1 cellular context compared by ENCODE assay signal in the genomic region with DNA sequence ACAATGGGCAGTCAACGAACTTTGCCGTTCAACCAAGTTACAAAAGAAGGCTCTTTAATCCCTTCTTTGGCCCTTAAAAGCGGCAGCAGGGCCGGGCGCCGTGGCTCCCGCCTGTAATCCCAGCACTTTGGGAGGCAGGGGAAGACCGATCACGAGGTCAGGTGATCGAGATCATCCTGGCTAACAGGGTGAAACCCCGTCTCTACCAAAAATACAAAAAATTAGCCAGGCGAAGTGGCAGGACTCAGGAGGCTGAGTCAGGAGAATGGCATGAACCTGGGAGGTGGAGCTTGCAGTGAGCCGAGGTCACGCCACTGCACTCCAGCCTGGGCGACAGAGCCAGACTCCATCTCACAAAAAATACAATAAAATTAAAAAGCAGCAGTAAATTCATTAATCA.
TF ChIP-seq lines count a peak whose summit lies in the region.
"Not testable (repeated sequence)": the region's sequence is repeated elsewhere in the genome, so short reads cannot be mapped to it uniquely, and the experiment has no call there.

No MANE protein-coding gene starts in this region.

TF ChIP-seq in HepG2, 621 proteins besides CTCF, POLR2A, EP300 and RAD21 (continues in another document):
- TF ChIP-seq ZNF687 (CRISPR knock-in tag; IDR thresholded peaks at IDR 0.05): peak; percentile 72
- TF ChIP-seq FOSL2 (CRISPR knock-in tag; IDR thresholded peaks at IDR 0.05): peak; percentile 96
- TF ChIP-seq CREB1, LCORL (IDR thresholded peaks at IDR 0.05): not testable (repeated sequence)
- 0 out of 2 replicates have a peak, but pooled peaks have one; percentile 2 for TF ChIP-seq CREB1 (CRISPR knock-in tag; IDR thresholded peaks at IDR 0.05)
- TF ChIP-seq, protein P1, sequence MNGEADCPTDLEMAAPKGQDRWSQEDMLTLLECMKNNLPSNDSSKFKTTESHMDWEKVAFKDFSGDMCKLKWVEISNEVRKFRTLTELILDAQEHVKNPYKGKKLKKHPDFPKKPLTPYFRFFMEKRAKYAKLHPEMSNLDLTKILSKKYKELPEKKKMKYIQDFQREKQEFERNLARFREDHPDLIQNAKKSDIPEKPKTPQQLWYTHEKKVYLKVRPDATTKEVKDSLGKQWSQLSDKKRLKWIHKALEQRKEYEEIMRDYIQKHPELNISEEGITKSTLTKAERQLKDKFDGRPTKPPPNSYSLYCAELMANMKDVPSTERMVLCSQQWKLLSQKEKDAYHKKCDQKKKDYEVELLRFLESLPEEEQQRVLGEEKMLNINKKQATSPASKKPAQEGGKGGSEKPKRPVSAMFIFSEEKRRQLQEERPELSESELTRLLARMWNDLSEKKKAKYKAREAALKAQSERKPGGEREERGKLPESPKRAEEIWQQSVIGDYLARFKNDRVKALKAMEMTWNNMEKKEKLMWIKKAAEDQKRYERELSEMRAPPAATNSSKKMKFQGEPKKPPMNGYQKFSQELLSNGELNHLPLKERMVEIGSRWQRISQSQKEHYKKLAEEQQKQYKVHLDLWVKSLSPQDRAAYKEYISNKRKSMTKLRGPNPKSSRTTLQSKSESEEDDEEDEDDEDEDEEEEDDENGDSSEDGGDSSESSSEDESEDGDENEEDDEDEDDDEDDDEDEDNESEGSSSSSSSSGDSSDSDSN (CRISPR knock-in tag; IDR thresholded peaks at IDR 0.05): 0 out of 2 replicates have a peak, but pooled peaks have one; percentile 18
- TF ChIP-seq JUND (CRISPR knock-in tag; IDR thresholded peaks at IDR 0.05): peak; percentile 88
- peak; percentile 33; the same call in 1 of the 2 replicates for TF ChIP-seq ZNF605 (CRISPR knock-in tag; IDR thresholded peaks at IDR 0.05)
- TF ChIP-seq, protein P2, sequence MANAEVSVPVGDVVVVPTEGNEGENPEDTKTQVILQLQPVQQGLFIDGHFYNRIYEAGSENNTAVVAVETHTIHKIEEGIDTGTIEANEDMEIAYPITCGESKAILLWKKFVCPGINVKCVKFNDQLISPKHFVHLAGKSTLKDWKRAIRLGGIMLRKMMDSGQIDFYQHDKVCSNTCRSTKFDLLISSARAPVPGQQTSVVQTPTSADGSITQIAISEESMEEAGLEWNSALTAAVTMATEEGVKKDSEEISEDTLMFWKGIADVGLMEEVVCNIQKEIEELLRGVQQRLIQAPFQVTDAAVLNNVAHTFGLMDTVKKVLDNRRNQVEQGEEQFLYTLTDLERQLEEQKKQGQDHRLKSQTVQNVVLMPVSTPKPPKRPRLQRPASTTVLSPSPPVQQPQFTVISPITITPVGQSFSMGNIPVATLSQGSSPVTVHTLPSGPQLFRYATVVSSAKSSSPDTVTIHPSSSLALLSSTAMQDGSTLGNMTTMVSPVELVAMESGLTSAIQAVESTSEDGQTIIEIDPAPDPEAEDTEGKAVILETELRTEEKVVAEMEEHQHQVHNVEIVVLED (CRISPR knock-in tag; IDR thresholded peaks at IDR 0.05; ENCODE audit: borderline replicate concordance): peak; percentile 35; the same call in 1 of the 2 replicates
- TF ChIP-seq ZNF44 (CRISPR knock-in tag; IDR thresholded peaks at IDR 0.05): 0 out of 2 replicates have a peak, but pooled peaks have one; percentile 51
- TF ChIP-seq LCORL (CRISPR knock-in tag; IDR thresholded peaks at IDR 0.05): peak; percentile 34
- peak; percentile 51; the same call in 1 of the 2 replicates for TF ChIP-seq ZNF3 (CRISPR knock-in tag; IDR thresholded peaks at IDR 0.05)
- TF ChIP-seq PHF8 (CRISPR knock-in tag; IDR thresholded peaks at IDR 0.05): peak; percentile 42
- TF ChIP-seq ZFX (CRISPR knock-in tag; IDR thresholded peaks at IDR 0.05; ENCODE audit: low read depth): peak; percentile 40; the same call in 1 of the 2 replicates
- peak; percentile 24; the same call in 1 of the 2 replicates for TF ChIP-seq SOX5 (CRISPR knock-in tag; IDR thresholded peaks at IDR 0.05; ENCODE audit: borderline replicate concordance)
- TF ChIP-seq, protein P3, sequence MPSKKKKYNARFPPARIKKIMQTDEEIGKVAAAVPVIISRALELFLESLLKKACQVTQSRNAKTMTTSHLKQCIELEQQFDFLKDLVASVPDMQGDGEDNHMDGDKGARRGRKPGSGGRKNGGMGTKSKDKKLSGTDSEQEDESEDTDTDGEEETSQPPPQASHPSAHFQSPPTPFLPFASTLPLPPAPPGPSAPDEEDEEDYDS (CRISPR knock-in tag; IDR thresholded peaks at IDR 0.05): peak; percentile 13; the same call in 1 of the 2 replicates
- TF ChIP-seq PITX1 (CRISPR knock-in tag; IDR thresholded peaks at IDR 0.05): peak; percentile 81; the same call in 1 of the 2 replicates
- TF ChIP-seq SPEN (CRISPR knock-in tag; IDR thresholded peaks at IDR 0.05; ENCODE audit: low read depth): peak; percentile 22; the same call in 1 of the 2 replicates
- TF ChIP-seq ZNF121 (CRISPR knock-in tag; IDR thresholded peaks at IDR 0.05): peak; percentile 73
- TF ChIP-seq ARID5B (CRISPR knock-in tag; IDR thresholded peaks at IDR 0.05): 0 out of 2 replicates have a peak, but pooled peaks have one; percentile 33
- TF ChIP-seq HNF1B (CRISPR knock-in tag; IDR thresholded peaks at IDR 0.05): 0 out of 2 replicates have a peak, but pooled peaks have one; percentile 53
- 0 out of 2 replicates have a peak, but pooled peaks have one; percentile 4 for TF ChIP-seq POGZ (CRISPR knock-in tag; IDR thresholded peaks at IDR 0.05)
- peak; percentile 82 for TF ChIP-seq ZMYM3 (CRISPR knock-in tag; IDR thresholded peaks at IDR 0.05)
- peak; percentile 25; the same call in 1 of the 2 replicates for TF ChIP-seq SAP130 (CRISPR knock-in tag; IDR thresholded peaks at IDR 0.05; ENCODE audit: low read depth)
- TF ChIP-seq ZNF788 (CRISPR knock-in tag; IDR thresholded peaks at IDR 0.05; ENCODE audit: borderline replicate concordance): peak; percentile 27; the same call in 1 of the 2 replicates
- TF ChIP-seq, protein P4, sequence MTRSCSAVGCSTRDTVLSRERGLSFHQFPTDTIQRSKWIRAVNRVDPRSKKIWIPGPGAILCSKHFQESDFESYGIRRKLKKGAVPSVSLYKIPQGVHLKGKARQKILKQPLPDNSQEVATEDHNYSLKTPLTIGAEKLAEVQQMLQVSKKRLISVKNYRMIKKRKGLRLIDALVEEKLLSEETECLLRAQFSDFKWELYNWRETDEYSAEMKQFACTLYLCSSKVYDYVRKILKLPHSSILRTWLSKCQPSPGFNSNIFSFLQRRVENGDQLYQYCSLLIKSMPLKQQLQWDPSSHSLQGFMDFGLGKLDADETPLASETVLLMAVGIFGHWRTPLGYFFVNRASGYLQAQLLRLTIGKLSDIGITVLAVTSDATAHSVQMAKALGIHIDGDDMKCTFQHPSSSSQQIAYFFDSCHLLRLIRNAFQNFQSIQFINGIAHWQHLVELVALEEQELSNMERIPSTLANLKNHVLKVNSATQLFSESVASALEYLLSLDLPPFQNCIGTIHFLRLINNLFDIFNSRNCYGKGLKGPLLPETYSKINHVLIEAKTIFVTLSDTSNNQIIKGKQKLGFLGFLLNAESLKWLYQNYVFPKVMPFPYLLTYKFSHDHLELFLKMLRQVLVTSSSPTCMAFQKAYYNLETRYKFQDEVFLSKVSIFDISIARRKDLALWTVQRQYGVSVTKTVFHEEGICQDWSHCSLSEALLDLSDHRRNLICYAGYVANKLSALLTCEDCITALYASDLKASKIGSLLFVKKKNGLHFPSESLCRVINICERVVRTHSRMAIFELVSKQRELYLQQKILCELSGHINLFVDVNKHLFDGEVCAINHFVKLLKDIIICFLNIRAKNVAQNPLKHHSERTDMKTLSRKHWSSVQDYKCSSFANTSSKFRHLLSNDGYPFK (CRISPR knock-in tag; IDR thresholded peaks at IDR 0.05; ENCODE audit: borderline replicate concordance): peak; percentile 44; the same call in 1 of the 2 replicates
- TF ChIP-seq, protein P5, sequence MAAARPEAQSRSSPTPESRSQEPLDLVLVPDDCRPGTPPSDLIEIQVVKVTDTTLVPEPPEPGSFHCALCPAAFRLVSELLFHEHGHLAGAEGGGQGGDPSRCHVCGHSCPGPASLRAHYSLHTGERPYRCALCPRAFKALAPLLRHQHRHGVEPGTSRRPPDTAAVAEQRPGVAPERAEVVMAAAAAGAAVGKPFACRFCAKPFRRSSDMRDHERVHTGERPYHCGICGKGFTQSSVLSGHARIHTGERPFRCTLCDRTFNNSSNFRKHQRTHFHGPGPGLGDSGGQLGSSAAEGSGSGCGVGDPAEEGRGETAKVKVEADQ (CRISPR knock-in tag; IDR thresholded peaks at IDR 0.05; ENCODE audit: borderline replicate concordance): 0 out of 2 replicates have a peak, but pooled peaks have one; percentile 20
- peak; percentile 92 for TF ChIP-seq ZNF629 (CRISPR knock-in tag; conservative IDR thresholded peaks at IDR 0.05)
- TF ChIP-seq, protein P6, sequence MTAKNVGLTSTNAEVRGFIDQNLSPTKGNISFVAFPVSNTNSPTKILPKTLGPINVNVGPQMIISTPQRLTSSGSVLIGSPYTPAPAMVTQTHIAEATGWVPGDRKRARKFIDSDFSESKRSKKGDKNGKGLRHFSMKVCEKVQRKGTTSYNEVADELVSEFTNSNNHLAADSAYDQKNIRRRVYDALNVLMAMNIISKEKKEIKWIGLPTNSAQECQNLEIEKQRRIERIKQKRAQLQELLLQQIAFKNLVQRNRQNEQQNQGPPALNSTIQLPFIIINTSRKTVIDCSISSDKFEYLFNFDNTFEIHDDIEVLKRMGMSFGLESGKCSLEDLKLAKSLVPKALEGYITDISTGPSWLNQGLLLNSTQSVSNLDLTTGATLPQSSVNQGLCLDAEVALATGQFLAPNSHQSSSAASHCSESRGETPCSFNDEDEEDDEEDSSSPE (CRISPR knock-in tag; IDR thresholded peaks at IDR 0.05): 0 out of 2 replicates have a peak, but pooled peaks have one; percentile 26
- TF ChIP-seq ZNF770 (CRISPR knock-in tag; IDR thresholded peaks at IDR 0.05): peak; percentile 45; the same call in 1 of the 2 replicates
